Comparison of ENCODE assay signal across 1 cellular context in the genomic region with DNA sequence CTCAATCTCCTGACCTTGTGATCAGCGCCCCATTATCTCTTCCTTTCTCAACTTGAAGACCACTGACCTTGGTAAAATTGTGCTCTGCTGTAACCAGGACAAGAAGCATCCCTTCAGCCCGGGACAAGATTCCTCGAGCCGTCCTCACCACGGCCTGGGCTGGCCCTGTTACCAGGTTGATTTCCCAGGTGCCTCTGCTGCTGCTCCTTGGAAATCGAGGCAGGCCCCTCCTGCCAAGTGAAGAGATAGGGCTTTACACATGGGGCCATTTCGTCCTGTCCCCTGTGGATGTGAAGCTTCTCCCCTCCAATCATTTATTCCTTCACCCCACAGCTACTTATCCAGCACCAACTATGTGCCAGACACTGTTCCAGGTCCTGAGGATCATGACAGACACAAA.
TF ChIP-seq lines count a peak whose summit lies in the region.

No MANE protein-coding gene starts in this region.

TF ChIP-seq in IMR-90, 13 proteins besides CTCF, POLR2A, EP300 and RAD21:
- no peak for TF ChIP-seq MAFK (IDR thresholded peaks at IDR 0.05; ENCODE audit: low read depth, low read length)
- TF ChIP-seq RCOR1 (IDR thresholded peaks at IDR 0.05; ENCODE audit: insufficient replicate concordance, low read length), result no peak
- no peak for TF ChIP-seq MAZ (IDR thresholded peaks at IDR 0.05; ENCODE audit: borderline replicate concordance, low read depth, low read length)
- no peak for TF ChIP-seq MXI1 (IDR thresholded peaks at IDR 0.05; ENCODE audit: borderline replicate concordance, low read depth, low read length)
- TF ChIP-seq SMC3 (IDR thresholded peaks at IDR 0.05; ENCODE audit: low read depth, low read length), result no peak
- no peak for TF ChIP-seq BHLHE40 (IDR thresholded peaks at IDR 0.05; ENCODE audit: low read depth, low read length)
- no peak for TF ChIP-seq NFE2L2 (IDR thresholded peaks at IDR 0.05; ENCODE audit: low read depth, low read length)
- no peak for TF ChIP-seq CEBPB (IDR thresholded peaks at IDR 0.05; ENCODE audit: low read depth, low read length)
- no peak for TF ChIP-seq CHD1 (IDR thresholded peaks at IDR 0.05; ENCODE audit: low read depth, low read length)
- TF ChIP-seq RFX5 (IDR thresholded peaks at IDR 0.05; ENCODE audit: low read depth, low read length), result no peak
- no peak for TF ChIP-seq FOS (IDR thresholded peaks at IDR 0.05; ENCODE audit: low read depth, low read length)
- TF ChIP-seq, protein P1, sequence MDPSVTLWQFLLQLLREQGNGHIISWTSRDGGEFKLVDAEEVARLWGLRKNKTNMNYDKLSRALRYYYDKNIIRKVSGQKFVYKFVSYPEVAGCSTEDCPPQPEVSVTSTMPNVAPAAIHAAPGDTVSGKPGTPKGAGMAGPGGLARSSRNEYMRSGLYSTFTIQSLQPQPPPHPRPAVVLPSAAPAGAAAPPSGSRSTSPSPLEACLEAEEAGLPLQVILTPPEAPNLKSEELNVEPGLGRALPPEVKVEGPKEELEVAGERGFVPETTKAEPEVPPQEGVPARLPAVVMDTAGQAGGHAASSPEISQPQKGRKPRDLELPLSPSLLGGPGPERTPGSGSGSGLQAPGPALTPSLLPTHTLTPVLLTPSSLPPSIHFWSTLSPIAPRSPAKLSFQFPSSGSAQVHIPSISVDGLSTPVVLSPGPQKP (IDR thresholded peaks at IDR 0.05; ENCODE audit: borderline replicate concordance, low read depth, low read length), result no peak
- no peak for TF ChIP-seq USF2 (IDR thresholded peaks at IDR 0.05; ENCODE audit: low read depth, low read length)
TF ChIP-seq in IMR-90: peak in this region for 0.
